In genomic region chr1:961132-961652, GRCh38 we compare ENCODE assay signal across 8 cellular contexts. TPM values are rescaled to one million over a fixed set of nuclear protein-coding genes. Genes with fewer than 3 reads are reported as not detected.
DNase-seq lines count a peak whose midpoint lies in the region; FAIRE-seq and TF ChIP-seq lines count a peak whose summit lies in the region.

No MANE protein-coding gene starts in this region.

- no peak overlapping the region for H3K56ac ChIP-seq in H1 (replicated peaks; ENCODE audit: insufficient read length, low read depth, low read length)

- POLR2A ChIA-PET in CD8-positive, alpha-beta memory T cell (lab: Charles Lee) = no interaction called here
- POLR2A ChIA-PET in H1 (lab: Charles Lee; ENCODE audit: partially characterized antibody) = interaction anchor here (0.5 to 1.2 kb wide), 4 partner anchors 9 to 133 kb away, joined by 4 to 5 read pairs (median 4); no protein-coding TSS in a partner anchor

- no peak overlapping the region for H2AFZ ChIP-seq in MM.1S (ENCODE audit: low read length)
- H2AFZ ChIP-seq in H1 (ENCODE audit: low read length) = no peak overlapping the region

- H3K27ac ChIP-seq in CD8-positive, alpha-beta memory T cell (ENCODE audit: low read depth, low read length) = no peak overlapping the region
- H3K27ac ChIP-seq in MM.1S (ENCODE audit: low read length) = no peak overlapping the region
- no peak overlapping the region for H3K27ac ChIP-seq in H1 (ENCODE audit: low read depth, low read length)

- TF ChIP-seq RAD21 in H1 (IDR thresholded peaks at IDR 0.05 in 1 of 2, conservative IDR thresholded peaks at IDR 0.05 in 1 of 2; ENCODE audit: low read depth in 2 of 2, low read length in 2 of 2) = no peak

- H4K91ac ChIP-seq in H1 (replicated peaks; ENCODE audit: insufficient read length, low read length) = no peak overlapping the region

- no peak for FAIRE-seq in H1 (lab: Jason Lieb, UNC)

- no peak overlapping the region for H2BK20ac ChIP-seq in H1 (ENCODE audit: low read length)

- H3K36me3 Mint-ChIP-seq in CD8-positive, alpha-beta memory T cell = peaks cover 0 to 31% (median 3%) of the 10 kb centered on the region in 3 donors
- peaks cover 4% of the 10 kb centered on the region for H3K36me3 Mint-ChIP-seq in osteocyte (ENCODE audit: unreplicated experiment)

- no peak overlapping the region; the same call in 1 of the 2 replicates for H2BK5ac ChIP-seq in H1 (ENCODE audit: low read depth, low read length)

- 40% methylated on average over 42 of the region's 54 CpGs; no CpG with 5 or more reads in 1 of the 2 experiments for WGBS in H1 (ENCODE audit: extremely low coverage in 1 of 2, insufficient coverage in 1 of 2, insufficient read length in 1 of 2, insufficient replicate concordance in 2 of 2, low coverage in 1 of 2, low lambda C conversion rate in 2 of 2, missing lambda C conversion rate in 1 of 2), 2 experiments

- no peak overlapping the region for H3K4ac ChIP-seq in H1 (replicated peaks; ENCODE audit: insufficient read length, low read depth, low read length)

- peak overlapping the region; percentile 79 for H4K8ac ChIP-seq in H1 (ENCODE audit: extremely low read depth, insufficient read depth, low read length)

- no peaks in the 10 kb centered on the region for H3K9me3 Mint-ChIP-seq in CD8-positive, alpha-beta memory T cell
- H3K9me3 Mint-ChIP-seq in osteocyte (ENCODE audit: unreplicated experiment) = no peaks in the 10 kb centered on the region

- peak overlapping the region; percentile 90; the same call in 1 of the 2 replicates for H2AK5ac ChIP-seq in H1 (ENCODE audit: low read depth, low read length)

- H2BK15ac ChIP-seq in H1 (ENCODE audit: low read length) = 0 out of 2 replicates have a peak overlapping the region, but pooled peaks have one; percentile 72

- CTCF ChIA-PET in CD8-positive, alpha-beta memory T cell (lab: Charles Lee) = no interaction called here
- CTCF ChIA-PET in H1 (lab: Charles Lee; ENCODE audit: partially characterized antibody) = interaction anchor here (0.7 to 2.1 kb wide), 6 partner anchors 13 to 80 kb away, joined by 3 to 8 read pairs (median 3); no protein-coding TSS in a partner anchor

- no peak overlapping the region for H2BK120ac ChIP-seq in H1 (replicated peaks; ENCODE audit: low read depth, low read length)

- H3K9me3 ChIP-seq in CD8-positive, alpha-beta memory T cell (ENCODE audit: low read length) = no peaks in the 10 kb centered on the region
- H3K9me3 ChIP-seq in MM.1S (replicated peaks; ENCODE audit: insufficient read depth, low read length) = no peaks in the 10 kb centered on the region
- no peaks in the 10 kb centered on the region; a peak in 1 of 4 replicates for H3K9me3 ChIP-seq in H1 (ENCODE audit: insufficient read depth in 2 of 2, low read depth in 1 of 2, low read length in 1 of 2)

- H4K5ac ChIP-seq in H1 (ENCODE audit: insufficient read length, low read depth, low read length) = no peak overlapping the region

- H3K27me3 ChIP-seq in CD8-positive, alpha-beta memory T cell (ENCODE audit: insufficient read depth, low read length, poor library complexity, severe bottlenecking) = no peaks in the 10 kb centered on the region
- H3K27me3 ChIP-seq in MM.1S (replicated peaks; ENCODE audit: insufficient read depth, low read length) = no peaks in the 10 kb centered on the region
- H3K27me3 ChIP-seq in H1 (replicated peaks in 1 of 4; ENCODE audit: control insufficient read depth in 3 of 4, extremely low read depth in 1 of 4, insufficient read depth in 3 of 4, low read length in 3 of 4) = peaks cover 4 to 28% (median 20%) of the 10 kb centered on the region in 4 experiments

- H3K23ac ChIP-seq in H1 (ENCODE audit: insufficient read length) = no peak overlapping the region

- H3K9me2 ChIP-seq in MM.1S (replicated peaks; ENCODE audit: insufficient read depth, low read length) = no peaks in the 10 kb centered on the region

- no peak overlapping the region for H2BK12ac ChIP-seq in H1 (ENCODE audit: low read depth, low read length)

- H3K23me2 ChIP-seq in H1 (ENCODE audit: low read depth, low read length) = peaks cover 10% of the 10 kb centered on the region

- H3K27me3 Mint-ChIP-seq in CD8-positive, alpha-beta memory T cell = peaks cover 0 to 2% of the 10 kb centered on the region in 2 donors
- no peaks in the 10 kb centered on the region for H3K27me3 Mint-ChIP-seq in osteocyte (ENCODE audit: unreplicated experiment)

- H3K27ac Mint-ChIP-seq in CD8-positive, alpha-beta memory T cell = no peak overlapping the region
- H3K27ac Mint-ChIP-seq in osteocyte (ENCODE audit: unreplicated experiment) = no peak overlapping the region

- H3K4me1 ChIP-seq in CD8-positive, alpha-beta memory T cell (ENCODE audit: insufficient read depth, low read length) = peaks cover 28% of the 10 kb centered on the region
- H3K4me1 ChIP-seq in MM.1S (ENCODE audit: low read length) = peaks cover 13% of the 10 kb centered on the region
- H3K4me1 ChIP-seq in H1 (replicated peaks in 1 of 4; ENCODE audit: control insufficient read depth in 3 of 4, insufficient read depth in 4 of 4, low read length in 3 of 4) = peaks cover 0 to 12% (median 3%) of the 10 kb centered on the region in 4 experiments; a peak in 5 of 7 replicates

- H3K79me2 ChIP-seq in MM.1S (ENCODE audit: low read length) = peaks cover 27% of the 10 kb centered on the region
- peaks cover 0 to 14% of the 10 kb centered on the region in 2 experiments; a peak in 3 of 4 replicates for H3K79me2 ChIP-seq in H1 (ENCODE audit: control insufficient read depth in 1 of 2, insufficient read depth in 2 of 2, low read length in 2 of 2)

- H3K4me3 Mint-ChIP-seq in CD8-positive, alpha-beta memory T cell = peak overlapping the region in 6 of 7 donors; percentile 56 to 81 (median 64)
- peak overlapping the region; percentile 32 for H3K4me3 Mint-ChIP-seq in osteocyte (ENCODE audit: unreplicated experiment)

- no peaks in the 10 kb centered on the region for H4K20me1 ChIP-seq in MM.1S (ENCODE audit: insufficient read depth, low read length)
- H4K20me1 ChIP-seq in H1 (replicated peaks in 1 of 2; ENCODE audit: control insufficient read depth in 1 of 2, insufficient read depth in 2 of 2, low read length in 2 of 2) = peaks cover 13 to 31% of the 10 kb centered on the region in 2 experiments

- H3K14ac ChIP-seq in H1 (ENCODE audit: insufficient read length) = no peak overlapping the region

- no peaks in the 10 kb centered on the region for H3F3A ChIP-seq in MM.1S (ENCODE audit: insufficient read depth, low read length)

- TF ChIP-seq EP300 in H1 (IDR thresholded peaks at IDR 0.05; ENCODE audit: borderline replicate concordance in 1 of 2, low read depth in 2 of 2, low read length in 2 of 2) = no peak

- TF ChIP-seq CTCF in MM.1S (IDR thresholded peaks at IDR 0.05; ENCODE audit: low read length) (no peak), H1 (IDR thresholded peaks at IDR 0.05; ENCODE audit: control extremely low read depth in 1 of 3, insufficient read depth in 1 of 3, low read depth in 1 of 3, low read length in 3 of 3) (no peak), osteocyte (IDR thresholded peaks at IDR 0.05) (no peak)

- H3K36me3 ChIP-seq in CD8-positive, alpha-beta memory T cell (ENCODE audit: insufficient read depth, low read length) = peaks cover 7% of the 10 kb centered on the region
- H3K36me3 ChIP-seq in MM.1S (replicated peaks; ENCODE audit: insufficient read depth, low read length) (no peaks in the 10 kb centered on the region), H1 (ENCODE audit: control insufficient read depth in 2 of 4, insufficient read depth in 4 of 4, low read length in 3 of 4) (peaks cover 2 to 23% (median 14%) of the 10 kb centered on the region in 4 experiments; a peak in 7 of 8 replicates)

- peaks cover 13 to 30% (median 21%) of the 10 kb centered on the region in 3 donors for H3K4me1 Mint-ChIP-seq in CD8-positive, alpha-beta memory T cell
- peaks cover 13% of the 10 kb centered on the region for H3K4me1 Mint-ChIP-seq in osteocyte (ENCODE audit: unreplicated experiment)

- H3K18ac ChIP-seq in H1 (ENCODE audit: extremely low read depth, low read length) = peak overlapping the region; percentile 48; the same call in 1 of the 2 replicates

- no peak for TF ChIP-seq POLR2A in H1 (IDR thresholded peaks at IDR 0.05; ENCODE audit: control extremely low read depth in 1 of 2, low read depth in 2 of 2, low read length in 2 of 2)

- DNase-seq in CD8-positive, alpha-beta memory T cell = no peak
- DNase-seq in MM.1S = no peak
- DNase-seq in H1 (ENCODE audit: low read depth in 1 of 2, low spot score in 2 of 2) = no peak
- no peak for DNase-seq in osteocyte (ENCODE audit: extremely low spot score, unreplicated experiment)
- DNase-seq in SHP77 (lab: John Stamatoyannopoulos, UW) = no peak
- no peak for DNase-seq in DMS53 (lab: John Stamatoyannopoulos, UW)
- no peak for DNase-seq in HCEC 1CT
- no peak for DNase-seq in mesenteric fat pad (ENCODE audit: low spot score)

- peak overlapping the region; percentile 50; the same call in 1 of the 2 replicates for H3K4me2 ChIP-seq in MM.1S (ENCODE audit: low read depth, low read length)
- peak overlapping the region; percentile 60 to 70 for H3K4me2 ChIP-seq in H1 (ENCODE audit: insufficient read depth in 1 of 2, low read depth in 2 of 2, low read length in 2 of 2)

- no peak overlapping the region for H3K4me3 ChIP-seq in CD8-positive, alpha-beta memory T cell (ENCODE audit: low read length)
- H3K4me3 ChIP-seq in MM.1S (ENCODE audit: low read length) (peak overlapping the region; percentile 63; the same call in 1 of the 2 replicates), H1 (ENCODE audit: extremely low read depth in 1 of 4, insufficient read depth in 2 of 4, low read depth in 3 of 4, low read length in 4 of 4) (peak overlapping the region; percentile 49 to 100 (median 58))

- peaks cover 14% of the 10 kb centered on the region for H3K79me1 ChIP-seq in H1 (ENCODE audit: low read depth, low read length)

- no peak overlapping the region for H3K9ac ChIP-seq in MM.1S (ENCODE audit: low read length)
- no peak overlapping the region for H3K9ac ChIP-seq in H1 (replicated peaks in 1 of 4; ENCODE audit: extremely low read depth in 1 of 4, low read depth in 3 of 4, low read length in 3 of 4)

RNA-seq across cellular contexts. Expression of gene KLHL17, which starts 0.8 kb away (rescaled TPM):
- total RNA-seq in CD8-positive, alpha-beta memory T cell = 10 to 100 TPM; 27.6 to 28.6 TPM
- 1.4 TPM for polyA plus RNA-seq in CD8-positive, alpha-beta memory T cell
- total RNA-seq in H1 (2021; fragmentation: NEBNext Ultra II Directional; extraction: Animal tissue kit (Norgen Biotek cat#: 25700)) = 30.1 and 32.6 TPM in 2 replicates
- polyA plus RNA-seq in H1 (2011; rRNA removed) = 36.1 and 62.3 TPM in 2 replicates
- polyA plus RNA-seq in H1 (2011; cell fraction: cytosol; rRNA removed) = 40.0 TPM
- polyA plus RNA-seq in H1 (2011; cell fraction: nucleus; rRNA removed) = 508 TPM
- 23.1 to 39.3 TPM (median 34.1 TPM) in 4 replicates for polyA plus RNA-seq in H1 (2012, experiment 1 of 2)
- 21.6 TPM for polyA plus RNA-seq in H1 (2012, experiment 2 of 2)
- 30.7 TPM for polyA plus RNA-seq in H1 (2013, experiment 1 of 2)
- 26.7 TPM for polyA plus RNA-seq in H1 (2013, experiment 2 of 2)
- 5.8 and 7.8 TPM in 2 replicates for polyA minus RNA-seq in H1 (2011; rRNA and poly(A)+ RNA removed)
- 14.6 TPM for polyA minus RNA-seq in H1 (2011; cell fraction: cytosol; rRNA and poly(A)+ RNA removed)
- polyA minus RNA-seq in H1 (2011; cell fraction: nucleus; rRNA and poly(A)+ RNA removed) = 47.3 TPM
- total RNA-seq in osteocyte (26.6 and 31.7 TPM in 2 replicates), mesenteric fat pad (8.8 TPM)

RNA-seq across cellular contexts. Expression of gene NOC2L, which starts 2.1 kb away (rescaled TPM):
- total RNA-seq in CD8-positive, alpha-beta memory T cell = 100 to 1,000 TPM; 175 to 187 TPM
- polyA plus RNA-seq in CD8-positive, alpha-beta memory T cell = 72.3 TPM
- total RNA-seq in H1 (2021; fragmentation: NEBNext Ultra II Directional; extraction: Animal tissue kit (Norgen Biotek cat#: 25700)) = 130 TPM in 2 replicates
- 74.7 and 115 TPM in 2 replicates for polyA plus RNA-seq in H1 (2011; rRNA removed)
- polyA plus RNA-seq in H1 (2011; cell fraction: cytosol; rRNA removed) = 102 TPM
- polyA plus RNA-seq in H1 (2011; cell fraction: nucleus; rRNA removed) = 134 TPM
- 82.3 to 121 TPM (median 117 TPM) in 4 replicates for polyA plus RNA-seq in H1 (2012, experiment 1 of 2)
- 111 TPM for polyA plus RNA-seq in H1 (2012, experiment 2 of 2)
- 70.9 TPM for polyA plus RNA-seq in H1 (2013, experiment 1 of 2)
- polyA plus RNA-seq in H1 (2013, experiment 2 of 2) = 66.0 TPM
- 83.7 and 85.6 TPM in 2 replicates for polyA minus RNA-seq in H1 (2011; rRNA and poly(A)+ RNA removed)
- polyA minus RNA-seq in H1 (2011; cell fraction: cytosol; rRNA and poly(A)+ RNA removed) = 73.3 TPM
- 46.5 TPM for polyA minus RNA-seq in H1 (2011; cell fraction: nucleus; rRNA and poly(A)+ RNA removed)
- 60.5 and 63.3 TPM in 2 replicates for total RNA-seq in osteocyte
- 49.8 TPM for total RNA-seq in mesenteric fat pad

RNA-seq across cellular contexts. Expression of gene PLEKHN1, which starts 5.1 kb away (rescaled TPM):
- total RNA-seq in CD8-positive, alpha-beta memory T cell = 1 to 10 TPM; 2.7 to 3.5 TPM
- polyA plus RNA-seq in CD8-positive, alpha-beta memory T cell = 0.49 TPM
- 1.5 TPM in 2 replicates for total RNA-seq in H1 (2021; fragmentation: NEBNext Ultra II Directional; extraction: Animal tissue kit (Norgen Biotek cat#: 25700))
- polyA plus RNA-seq in H1 (2011; rRNA removed) = 0.39 and 1.2 TPM in 2 replicates
- 0.65 TPM for polyA plus RNA-seq in H1 (2011; cell fraction: cytosol; rRNA removed)
- polyA plus RNA-seq in H1 (2011; cell fraction: nucleus; rRNA removed) = 4.0 TPM
- polyA plus RNA-seq in H1 (2012, experiment 1 of 2) = 0.94 to 1.3 TPM (median 1.00 TPM) in 4 replicates
- polyA plus RNA-seq in H1 (2012, experiment 2 of 2) = 0.51 TPM
- 1.1 TPM for polyA plus RNA-seq in H1 (2013, experiment 1 of 2)
- 1.3 TPM for polyA plus RNA-seq in H1 (2013, experiment 2 of 2)
- 0.06 and 0.10 TPM in 2 replicates for polyA minus RNA-seq in H1 (2011; rRNA and poly(A)+ RNA removed)
- polyA minus RNA-seq in H1 (2011; cell fraction: cytosol; rRNA and poly(A)+ RNA removed) = 0.88 TPM
- polyA minus RNA-seq in H1 (2011; cell fraction: nucleus; rRNA and poly(A)+ RNA removed) = 1.3 TPM
- total RNA-seq in osteocyte = 0.21 TPM in 2 replicates
- total RNA-seq in mesenteric fat pad = 0.39 TPM

RNA-seq across cellular contexts. Expression of gene PERM1, which starts 20.7 kb away (rescaled TPM):
- not detected for total RNA-seq in CD8-positive, alpha-beta memory T cell
- polyA plus RNA-seq in CD8-positive, alpha-beta memory T cell = not detected
- total RNA-seq in H1 (2021; fragmentation: NEBNext Ultra II Directional; extraction: Animal tissue kit (Norgen Biotek cat#: 25700)) = not detected in 2 replicates
- polyA plus RNA-seq in H1 (2011; rRNA removed) = not detected in 2 replicates
- not detected for polyA plus RNA-seq in H1 (2011; cell fraction: cytosol; rRNA removed)
- not detected for polyA plus RNA-seq in H1 (2011; cell fraction: nucleus; rRNA removed)
- 0.30 to 0.90 TPM (median 0.58 TPM) in 4 replicates for polyA plus RNA-seq in H1 (2012, experiment 1 of 2)
- polyA plus RNA-seq in H1 (2012, experiment 2 of 2) = 0.20 TPM
- polyA plus RNA-seq in H1 (2013, experiment 1 of 2) = not detected
- polyA plus RNA-seq in H1 (2013, experiment 2 of 2) = not detected
- polyA minus RNA-seq in H1 (2011; rRNA and poly(A)+ RNA removed) = not detected in 2 replicates
- not detected for polyA minus RNA-seq in H1 (2011; cell fraction: cytosol; rRNA and poly(A)+ RNA removed)
- polyA minus RNA-seq in H1 (2011; cell fraction: nucleus; rRNA and poly(A)+ RNA removed) = not detected
- 0.13 TPM in 1 of 2 replicates, not detected in the other for total RNA-seq in osteocyte
- not detected for total RNA-seq in mesenteric fat pad

RNA-seq across cellular contexts. Expression of gene SAMD11, which starts 37.5 kb away (rescaled TPM):
- not detected for total RNA-seq in CD8-positive, alpha-beta memory T cell
- polyA plus RNA-seq in CD8-positive, alpha-beta memory T cell = 0.20 TPM
- total RNA-seq in H1 (2021; fragmentation: NEBNext Ultra II Directional; extraction: Animal tissue kit (Norgen Biotek cat#: 25700)) = 0.25 and 0.30 TPM in 2 replicates
- 0.18 and 0.66 TPM in 2 replicates for polyA plus RNA-seq in H1 (2011; rRNA removed)
- polyA plus RNA-seq in H1 (2011; cell fraction: cytosol; rRNA removed) = 0.74 TPM
- 2.3 TPM for polyA plus RNA-seq in H1 (2011; cell fraction: nucleus; rRNA removed)
- 0.13 to 0.43 TPM (median 0.25 TPM) in 3 of 4 replicates, not detected in the other for polyA plus RNA-seq in H1 (2012, experiment 1 of 2)
- polyA plus RNA-seq in H1 (2012, experiment 2 of 2) = 1.7 TPM
- 0.06 TPM for polyA plus RNA-seq in H1 (2013, experiment 1 of 2)
- polyA plus RNA-seq in H1 (2013, experiment 2 of 2) = 0.06 TPM
- polyA minus RNA-seq in H1 (2011; rRNA and poly(A)+ RNA removed) = 0.10 TPM in 1 of 2 replicates, not detected in the other
- 11.0 TPM for polyA minus RNA-seq in H1 (2011; cell fraction: cytosol; rRNA and poly(A)+ RNA removed)
- 1.3 TPM for polyA minus RNA-seq in H1 (2011; cell fraction: nucleus; rRNA and poly(A)+ RNA removed)
- 16.6 and 19.5 TPM in 2 replicates for total RNA-seq in osteocyte
- 2.8 TPM for total RNA-seq in mesenteric fat pad
